ENCODE assay signal across 8 cellular contexts in genomic region chr17:81397314-81398169, GRCh38. TPM values are rescaled to one million over a fixed set of nuclear protein-coding genes. Genes with fewer than 3 reads are reported as not detected.
DNase-seq lines count a peak whose midpoint lies in the region; ATAC-seq, FAIRE-seq and TF ChIP-seq lines count a peak whose summit lies in the region.

No MANE protein-coding gene starts in this region.

- TF ChIP-seq CTCF in KMS-11 (conservative IDR thresholded peaks at IDR 0.05; ENCODE audit: low read depth, low read length) (no peak), WTC11 (IDR thresholded peaks at IDR 0.05) (no peak), fibroblast of villous mesenchyme (IDR thresholded peaks at IDR 0.05; ENCODE audit: insufficient read depth, low read depth, low read length) (peak; percentile 37), pancreas (IDR thresholded peaks at IDR 0.05) (peak in 2 of 4 donors; percentile 13 to 26)

- peaks cover 45% of the 10 kb centered on the region for H3K4me1 Mint-ChIP-seq in WTC11

- FAIRE-seq in pancreas (lab: Jason Lieb, UNC) = no peak

- DNase-seq in DMS153 (lab: John Stamatoyannopoulos, UW) (peak; percentile 29), WTC11 (ENCODE audit: low spot score) (peak; percentile 83), fibroblast of villous mesenchyme (ENCODE audit: low read depth) (peak; percentile 71), pancreas (peak in 3 of 6 donors; percentile 51 to 83 (median 78))

- POLR2A ChIA-PET in WTC11 (lab: Charles Lee) = interaction anchor here (0.6 to 1.8 kb wide), 7 partner anchors 12 to 175 kb away, joined by 3 to 6 read pairs (median 4); partner anchors contain the start of genes ACTG1 and CEP131

- H3K4me3 Mint-ChIP-seq in WTC11 = peak overlapping the region; percentile 72

- ATAC-seq in WTC11 (peak; percentile 8), pancreas (no peak), HG02981 (IDR thresholded peaks at IDR 0.05; ENCODE audit: unreplicated experiment) (no peak), HG03175 (IDR thresholded peaks at IDR 0.05; ENCODE audit: unreplicated experiment) (no peak), GM21360 (IDR thresholded peaks at IDR 0.05; ENCODE audit: unreplicated experiment) (no peak)

- no peak overlapping the region for H3K9ac ChIP-seq in KMS-11

- H4K20me1 ChIP-seq in KMS-11 (ENCODE audit: insufficient read depth) = no peaks in the 10 kb centered on the region

- intact Hi-C loops in pancreas (cut with DNase I) = loop anchor here in 2 of 3 donors (1.0 to 10.0 kb wide), 3 partner anchors 55 to 113 kb away; partner anchors contain the start of gene SLC38A10 (in 1 of the 2)

- peak overlapping the region; percentile 44 for H3K27ac Mint-ChIP-seq in WTC11

- H3K9me3 Mint-ChIP-seq in WTC11 = no peaks in the 10 kb centered on the region

- H3K4me3 ChIP-seq in KMS-11 (IDR thresholded peaks at IDR 0.05; ENCODE audit: insufficient read depth, low read depth, low read length) (no peak overlapping the region), fibroblast of villous mesenchyme (ENCODE audit: low read depth, low read length) (peak overlapping the region; percentile 75), pancreas (peak overlapping the region; percentile 29 to 87 (median 76))

- H3K4me1 ChIP-seq in KMS-11 (ENCODE audit: low read depth, poor library complexity, severe bottlenecking) (peaks cover 19% of the 10 kb centered on the region), pancreas (peaks cover 7 to 15% (median 9%) of the 10 kb centered on the region in 3 donors)

- no peak overlapping the region; the same call in 1 of the 2 replicates for H2AFZ ChIP-seq in KMS-11 (ENCODE audit: low read depth)

- no peaks in the 10 kb centered on the region for H3K9me3 ChIP-seq in pancreas

- H3K27ac ChIP-seq in KMS-11 (no peak overlapping the region), pancreas (peak overlapping the region; percentile 87 to 95 (median 94))

- WGBS in pancreas, 2 donors = 1 to 2% methylated on average over 49 of the region's 49 CpGs

- CTCF ChIA-PET in WTC11 (lab: Charles Lee) = interaction anchor here (0.7 to 3.7 kb wide), 22 partner anchors 24 to 596 kb away, joined by 3 to 55 read pairs (median 4); partner anchors contain the start of genes NDUFAF8 and TEPSIN

- no peaks in the 10 kb centered on the region for H3K79me2 ChIP-seq in KMS-11 (ENCODE audit: insufficient read depth, low read depth)

- H3K36me3 ChIP-seq in KMS-11 (ENCODE audit: insufficient read depth) (no peaks in the 10 kb centered on the region), pancreas (no peaks in the 10 kb centered on the region)

- H3K36me3 Mint-ChIP-seq in WTC11 = no peaks in the 10 kb centered on the region

- H3K27me3 Mint-ChIP-seq in WTC11 (ENCODE audit: low read depth) = peaks cover 69% of the 10 kb centered on the region

- H3K27me3 ChIP-seq in KMS-11 (ENCODE audit: insufficient read depth, low read depth) = peaks cover 93% of the 10 kb centered on the region
- no peaks in the 10 kb centered on the region for H3K27me3 ChIP-seq in pancreas

- H3K4me2 ChIP-seq in KMS-11 = peak overlapping the region; percentile 56

TF ChIP-seq in WTC11, 78 proteins besides CTCF, POLR2A, EP300 and RAD21:
- TF ChIP-seq OVOL2 (CRISPR knock-in tag; IDR thresholded peaks at IDR 0.05; ENCODE audit: borderline replicate concordance) = no peak
- peak; percentile 47; the same call in 1 of the 2 replicates for TF ChIP-seq ZNF423 (CRISPR knock-in tag; IDR thresholded peaks at IDR 0.05)
- TF ChIP-seq ERG (CRISPR knock-in tag; IDR thresholded peaks at IDR 0.05) = no peak

RNA-seq across cellular contexts. Expression of gene BAHCC1, which starts 2.3 kb away (rescaled TPM):
- total RNA-seq in WTC11 (2021) (17.1 to 29.8 TPM (median 21.5 TPM) in 3 replicates), fibroblast of villous mesenchyme (6.5 and 8.4 TPM in 2 replicates), pancreas (10 to 100 TPM in 2 of 6 donors, 1 to 10 TPM in 4; 8.0 to 11.5 (median 9.6) TPM)
- polyA plus RNA-seq in pancreas = 10 to 100 TPM; 11.4 to 24.1 TPM
